In genomic region chr20:36773123-36773547, GRCh38 we compare ENCODE assay signal across 8 cellular contexts.
DNase-seq lines count a peak whose midpoint lies in the region; ATAC-seq and TF ChIP-seq lines count a peak whose summit lies in the region.

No MANE protein-coding gene starts in this region.

- H3K4me1 ChIP-seq in BLaER1 treated with 17β-estradiol and CSF1 and Interleukin-3, amounts not matched to agents 10 nM and 100 nM: peaks cover 45 to 73% (median 51%) of the 10 kb centered on the region in 10 experiments
- H3K4me1 ChIP-seq in HAP-1: peaks cover 18% of the 10 kb centered on the region

- TF ChIP-seq CTCF in WERI-Rb-1 (IDR thresholded peaks at IDR 0.05; ENCODE audit: low read depth, low read length): no peak

- H3K9ac ChIP-seq in BLaER1 treated with 17β-estradiol and CSF1 and Interleukin-3, amounts not matched to agents 10 nM and 100 nM: peak overlapping the region; percentile 84 to 94 (median 89)

- no peaks in the 10 kb centered on the region; a peak in 1 of 22 replicates for H4K20me1 ChIP-seq in BLaER1 treated with 17β-estradiol and CSF1 and Interleukin-3, amounts not matched to agents 10 nM and 100 nM

- ATAC-seq in stimulated activated effector memory CD8-positive, alpha-beta T cell treated with anti-CD3 and anti-CD28 coated beads, Interleukin-12 subunit alpha, Interleukin-12 subunit beta, amount 100 ng/mL, for 72 hours: no peak

- no peaks in the 10 kb centered on the region for H3K9me3 ChIP-seq in BLaER1 treated with 17β-estradiol and CSF1 and Interleukin-3, amounts not matched to agents 10 nM and 100 nM (replicated peaks in 1 of 11)
- no peaks in the 10 kb centered on the region for H3K9me3 ChIP-seq in HAP-1
- no peaks in the 10 kb centered on the region for H3K9me3 ChIP-seq in WERI-Rb-1 (ENCODE audit: severe bottlenecking)

- H3K27ac Mint-ChIP-seq in stimulated activated effector memory CD8-positive, alpha-beta T cell treated with anti-CD3 and anti-CD28 coated beads, Interleukin-12 subunit alpha, Interleukin-12 subunit beta, amount 100 ng/mL, for 72 hours: peak overlapping the region; percentile 98

- H3K4me2 ChIP-seq in BLaER1 treated with 17β-estradiol and CSF1 and Interleukin-3, amounts not matched to agents 10 nM and 100 nM: peak overlapping the region; percentile 82 to 99 (median 93)

- peaks cover 0 to 30% (median 15%) of the 10 kb centered on the region in 11 experiments; a peak in 16 of 22 replicates for H3K36me3 ChIP-seq in BLaER1 treated with 17β-estradiol and CSF1 and Interleukin-3, amounts not matched to agents 10 nM and 100 nM
- H3K36me3 ChIP-seq in HAP-1 (replicated peaks) (peaks cover 22% of the 10 kb centered on the region), WERI-Rb-1 (peaks cover 14% of the 10 kb centered on the region)

- in situ Hi-C loops in HAP-1 (cut with MboI; ENCODE audit: low sequenced_read_pairs): no loop called here

- DNase-seq in HAP-1 (ENCODE audit: low spot score in 2 of 2) (peak in 1 of 2 experiments; percentile 15), WERI-Rb-1 (peak; percentile 21), globus pallidus (ENCODE audit: low spot score) (peak; percentile 11), GF-D8 (lab: John Stamatoyannopoulos, UW) (no peak), Kasumi-1 (lab: John Stamatoyannopoulos, UW) (no peak), NCI-H226 (no peak)
- no peak for DNase-seq in stimulated activated effector memory CD8-positive, alpha-beta T cell treated with anti-CD3 and anti-CD28 coated beads, Interleukin-12 subunit alpha, Interleukin-12 subunit beta, amount 100 ng/mL, for 72 hours (ENCODE audit: low spot score in 2 of 2)

- peak overlapping the region; percentile 49 to 95 (median 89); a peak in 21 of 22 replicates for H3K27ac ChIP-seq in BLaER1 treated with 17β-estradiol and CSF1 and Interleukin-3, amounts not matched to agents 10 nM and 100 nM
- peak overlapping the region; percentile 93 for H3K27ac ChIP-seq in WERI-Rb-1

- H3K4me3 Mint-ChIP-seq in stimulated activated effector memory CD8-positive, alpha-beta T cell treated with anti-CD3 and anti-CD28 coated beads, Interleukin-12 subunit alpha, Interleukin-12 subunit beta, amount 100 ng/mL, for 72 hours: peak overlapping the region; percentile 88

- H3K36me3 Mint-ChIP-seq in stimulated activated effector memory CD8-positive, alpha-beta T cell treated with anti-CD3 and anti-CD28 coated beads, Interleukin-12 subunit alpha, Interleukin-12 subunit beta, amount 100 ng/mL, for 72 hours: peaks cover 44% of the 10 kb centered on the region

- no peaks in the 10 kb centered on the region for H3K27me3 ChIP-seq in BLaER1 treated with 17β-estradiol and CSF1 and Interleukin-3, amounts not matched to agents 10 nM and 100 nM
- H3K27me3 ChIP-seq in HAP-1 (ENCODE audit: low read depth) (no peaks in the 10 kb centered on the region), WERI-Rb-1 (ENCODE audit: insufficient read depth, low read depth, severe bottlenecking) (no peaks in the 10 kb centered on the region)

- H3K4me3 ChIP-seq in BLaER1 treated with 17β-estradiol and CSF1 and Interleukin-3, amounts not matched to agents 10 nM and 100 nM: peak overlapping the region; percentile 77 to 87 (median 80)
- H3K4me3 ChIP-seq in HAP-1: peak overlapping the region; percentile 64
- H3K4me3 ChIP-seq in WERI-Rb-1 (ENCODE audit: low read depth, low read length): peak overlapping the region; percentile 63

- no peaks in the 10 kb centered on the region for H3K9me3 Mint-ChIP-seq in stimulated activated effector memory CD8-positive, alpha-beta T cell treated with anti-CD3 and anti-CD28 coated beads, Interleukin-12 subunit alpha, Interleukin-12 subunit beta, amount 100 ng/mL, for 72 hours

- peaks cover 45% of the 10 kb centered on the region for H3K4me1 Mint-ChIP-seq in stimulated activated effector memory CD8-positive, alpha-beta T cell treated with anti-CD3 and anti-CD28 coated beads, Interleukin-12 subunit alpha, Interleukin-12 subunit beta, amount 100 ng/mL, for 72 hours

Comparison
In these comparisons a context has a peak if more than half of its experiments do, and no peak if none do; other contexts are left out.
1. DNase-seq: peak in WERI-Rb-1 (single experiment) and globus pallidus (single experiment); none in stimulated activated effector memory CD8-positive, alpha-beta T cell treated with anti-CD3 and anti-CD28 coated beads, Interleukin-12 subunit alpha, Interleukin-12 subunit beta, amount 100 ng/mL, for 72 hours (0 of 2), GF-D8 (single experiment), Kasumi-1 (0 of 2) and NCI-H226 (single experiment).
2. Peak in every context shown above with its lines, with median percentiles within 50 percentile points of each other: H3K4me3 ChIP-seq.